21 cellular contexts compared by ENCODE assay signal in genomic region chr17:1021147-1021546, GRCh38. TPM values are rescaled to one million over a fixed set of nuclear protein-coding genes. Genes with fewer than 3 reads are reported as not detected.
DNase-seq lines count a peak whose midpoint lies in the region; ATAC-seq and TF ChIP-seq lines count a peak whose summit lies in the region.
"Had no signal": no experiment of that assay in that cellular context is flagged by ENCODE, and none has a peak within 500 bp of the region (broad histone marks: within the 10 kb centered on the region; RNA-seq: fewer than 3 reads in every experiment).

No MANE protein-coding gene starts in this region.

- no peak overlapping the region for H2AFZ ChIP-seq in neuronal stem cell (ENCODE audit: low read length)
- H2AFZ ChIP-seq: GM23248, PC-9 had no signal

- peaks cover 11% of the 10 kb centered on the region for H3K79me1 ChIP-seq in neuronal stem cell (ENCODE audit: low read depth, low read length)

- H2BK5ac ChIP-seq in neuronal stem cell (ENCODE audit: low read length): no peak overlapping the region

- intact Hi-C loops in Right ventricle myocardium superior (cut with DNase I): no loop called here
- intact Hi-C loops in esophagus muscularis mucosa (cut with DNase I): no loop called here
- intact Hi-C loops in aorta (cut with DNase I): no loop called here

- H2BK120ac ChIP-seq in neuronal stem cell (ENCODE audit: low read depth, low read length): no peak overlapping the region

- H3K4ac ChIP-seq in neuronal stem cell (ENCODE audit: low read length): no peak overlapping the region

- no peak overlapping the region for H3K4me3 ChIP-seq in cardiac muscle cell
- no peak overlapping the region for H3K4me3 ChIP-seq in esophagus muscularis mucosa
- H3K4me3 ChIP-seq in neuronal stem cell (ENCODE audit: low read length in 2 of 2): no peak overlapping the region
- H3K4me3 ChIP-seq in aorta (ENCODE audit: low read length in 2 of 2): no peak overlapping the region
- H3K4me3 ChIP-seq: GM12878, GM23248, PC-9, SJCRH30 had no signal

- H3K4me1 ChIP-seq in cardiac muscle cell (ENCODE audit: low read depth) (peaks cover 37% of the 10 kb centered on the region), esophagus muscularis mucosa (peaks cover 55 to 68% (median 65%) of the 10 kb centered on the region in 4 donors), neuronal stem cell (ENCODE audit: control insufficient read depth in 2 of 2, insufficient read depth in 1 of 2, low read depth in 1 of 2, low read length in 2 of 2) (peaks cover 0 to 3% of the 10 kb centered on the region in 2 donors), aorta (ENCODE audit: control insufficient read depth in 1 of 2, insufficient read depth in 2 of 2, low read length in 2 of 2) (peaks cover 0 to 7% of the 10 kb centered on the region in 2 donors)
- H3K4me1 ChIP-seq: SJCRH30 had no signal

- no peak overlapping the region for H2BK12ac ChIP-seq in neuronal stem cell (ENCODE audit: low read length)

- no peaks in the 10 kb centered on the region for H3K27me3 ChIP-seq in cardiac muscle cell
- no peaks in the 10 kb centered on the region for H3K27me3 ChIP-seq in esophagus muscularis mucosa
- no peaks in the 10 kb centered on the region for H3K27me3 ChIP-seq in neuronal stem cell (ENCODE audit: control insufficient read depth in 3 of 3, insufficient read depth in 3 of 3, low read depth in 1 of 3, low read length in 3 of 3)
- no peaks in the 10 kb centered on the region for H3K27me3 ChIP-seq in aorta (ENCODE audit: control insufficient read depth in 1 of 2, insufficient read depth in 2 of 2, low read length in 1 of 2)
- H3K27me3 ChIP-seq: SJCRH30 had no signal

- H3K27ac ChIP-seq in cardiac muscle cell (peak overlapping the region; percentile 99), esophagus muscularis mucosa (replicated peaks in 1 of 4) (peak overlapping the region; percentile 69 to 87 (median 82)), neuronal stem cell (replicated peaks; ENCODE audit: low read length) (no peak overlapping the region), aorta (ENCODE audit: low read depth in 1 of 2, low read length in 2 of 2) (peak overlapping the region; percentile 14 to 72)
- H3K27ac ChIP-seq: GM23248, PC-9, RWPE1, SJCRH30 had no signal

- H3K9ac ChIP-seq in neuronal stem cell (ENCODE audit: low read depth, low read length, poor library complexity): no peak overlapping the region
- H3K9ac ChIP-seq: GM23248 had no signal

- peak overlapping the region; percentile 38 for H3K18ac ChIP-seq in neuronal stem cell (ENCODE audit: low read length)

- H2BK15ac ChIP-seq in neuronal stem cell (ENCODE audit: low read length): no peak overlapping the region

- no peak overlapping the region for H3K4me2 ChIP-seq in neuronal stem cell (ENCODE audit: insufficient read depth, low read length, poor library complexity, severe bottlenecking)
- H3K4me2 ChIP-seq: PC-9 had no signal

- TF ChIP-seq CTCF in cardiac muscle cell (IDR thresholded peaks at IDR 0.05; ENCODE audit: low read depth, low read length) (no peak), esophagus muscularis mucosa (IDR thresholded peaks at IDR 0.05) (no peak)

- H4K8ac ChIP-seq in neuronal stem cell (ENCODE audit: low read depth, low read length): no peak overlapping the region

- no peaks in the 10 kb centered on the region for H3K36me3 ChIP-seq in cardiac muscle cell
- H3K36me3 ChIP-seq in esophagus muscularis mucosa: peaks cover 0 to 24% (median 13%) of the 10 kb centered on the region in 4 donors
- peaks cover 0 to 6% of the 10 kb centered on the region in 2 donors for H3K36me3 ChIP-seq in neuronal stem cell (replicated peaks in 1 of 2; ENCODE audit: control insufficient read depth in 2 of 2, insufficient read depth in 2 of 2, low read length in 2 of 2)
- no peaks in the 10 kb centered on the region for H3K36me3 ChIP-seq in aorta (ENCODE audit: control insufficient read depth in 1 of 2, insufficient read depth in 2 of 2, low read length in 1 of 2)
- H3K36me3 ChIP-seq: SJCRH30 had no signal

- TF ChIP-seq EP300 in esophagus muscularis mucosa (IDR thresholded peaks at IDR 0.05): no peak

- no peak for DNase-seq in cardiac muscle cell (ENCODE audit: low read depth in 1 of 2, low spot score in 1 of 2)
- DNase-seq in Right ventricle myocardium superior: no peak
- DNase-seq in esophagus muscularis mucosa (ENCODE audit: extremely low spot score): no peak
- DNase-seq in neuronal stem cell (ENCODE audit: low spot score): no peak
- DNase-seq in aorta: no peak
- no peak for DNase-seq in stimulated activated CD4-positive, alpha-beta T cell treated with anti-CD3 and anti-CD28 coated beads, Interleukin-15, amount 100 ng/mL, for 24 hours
- no peak for DNase-seq in NOMO-1 treated with dmso at 0.1 percent for 144 hours (lab: John Stamatoyannopoulos, UW; ENCODE audit: unreplicated experiment)
- DNase-seq: CD4-positive, alpha-beta memory T cell; EL; GM23248; HFFc6; KG1; NCI-H1417; NCI-H1930; NCI-H226; NCI-H524; PC-9; SJCRH30 had no signal

- WGBS in esophagus muscularis mucosa: 90% methylated on average over 12 of the region's 17 CpGs
- WGBS in neuronal stem cell (ENCODE audit: extremely low coverage in 2 of 2, insufficient read length in 2 of 2, insufficient replicate concordance in 1 of 2), 2 donors: no CpG with 5 or more reads among the region's 17 CpGs
- 81 to 87% methylated on average over 13 to 17 of the region's 17 CpGs for WGBS in aorta, 2 donors

- H2AK5ac ChIP-seq in neuronal stem cell (ENCODE audit: low read depth, low read length): peak overlapping the region; percentile 74

- TF ChIP-seq POLR2A in esophagus muscularis mucosa (IDR thresholded peaks at IDR 0.05; ENCODE audit: low read depth): no peak

- H3K9me3 ChIP-seq in cardiac muscle cell (ENCODE audit: low read depth): no peaks in the 10 kb centered on the region
- H3K9me3 ChIP-seq in esophagus muscularis mucosa: no peaks in the 10 kb centered on the region
- no peaks in the 10 kb centered on the region for H3K9me3 ChIP-seq in neuronal stem cell (replicated peaks in 1 of 2; ENCODE audit: control insufficient read depth in 2 of 2, insufficient read depth in 1 of 2, low read depth in 1 of 2, low read length in 2 of 2)
- H3K9me3 ChIP-seq in aorta (ENCODE audit: control insufficient read depth, low read length): no peaks in the 10 kb centered on the region
- H3K9me3 ChIP-seq: SJCRH30 had no signal

- peak overlapping the region; percentile 3 for H3K23ac ChIP-seq in neuronal stem cell (ENCODE audit: low read depth, low read length, poor library complexity)

- no peak overlapping the region for H3K14ac ChIP-seq in neuronal stem cell (ENCODE audit: low read length)

- no peak overlapping the region for H4K91ac ChIP-seq in neuronal stem cell (ENCODE audit: low read depth, low read length, poor library complexity)

- no peak for ATAC-seq in Right ventricle myocardium superior (ENCODE audit: poor library complexity)
- no peak for ATAC-seq in aorta (ENCODE audit: low FRiP score)
- ATAC-seq in GM21825 (IDR thresholded peaks at IDR 0.05; ENCODE audit: unreplicated experiment): no peak
- ATAC-seq: GM12878 had no signal

RNA-seq across cellular contexts. Expression of gene TIMM22, which starts 24.2 kb away (rescaled TPM):
- 26.8 and 28.4 TPM in 2 replicates for total RNA-seq in cardiac muscle cell
- polyA plus RNA-seq in cardiac muscle cell: 33.1 and 34.7 TPM in 2 replicates
- 17.1 TPM for total RNA-seq in Right ventricle myocardium superior
- total RNA-seq in esophagus muscularis mucosa: 10 to 100 TPM; 14.1 to 17.9 (median 15.8) TPM
- 9.5 TPM for polyA plus RNA-seq in neuronal stem cell (2013, experiment 1 of 2)
- 9.6 TPM for polyA plus RNA-seq in neuronal stem cell (2013, experiment 2 of 2)
- 1 to 10 TPM; 7.7 to 9.1 TPM for total RNA-seq in aorta
- polyA plus RNA-seq in aorta: 1 to 10 TPM; 8.4 to 9.1 TPM

RNA-seq across cellular contexts. Expression of gene NXN, which starts 41.6 kb away (rescaled TPM):
- total RNA-seq in cardiac muscle cell: 107 and 122 TPM in 2 replicates
- 120 and 128 TPM in 2 replicates for polyA plus RNA-seq in cardiac muscle cell
- total RNA-seq in Right ventricle myocardium superior: 20.2 TPM
- total RNA-seq in esophagus muscularis mucosa: 10 to 100 TPM; 37.0 to 65.6 (median 49.8) TPM
- polyA plus RNA-seq in neuronal stem cell (2013, experiment 1 of 2): 68.2 TPM
- 67.4 TPM for polyA plus RNA-seq in neuronal stem cell (2013, experiment 2 of 2)
- total RNA-seq in aorta: 10 to 100 TPM; 23.4 to 41.0 TPM
- polyA plus RNA-seq in aorta: 10 to 100 TPM; 13.0 to 20.4 TPM
